13 cellular contexts compared by ENCODE assay signal in genomic region chr1:232047473-232047872, GRCh38.
A peak's percentile ranks its signal among the peaks of the same experiment; 100 is the strongest.
DNase-seq lines count a peak whose midpoint lies in the region; ATAC-seq and TF ChIP-seq lines count a peak whose summit lies in the region.
"Had no signal": no experiment of that assay in that cellular context is flagged by ENCODE, and none has a peak within 500 bp of the region (broad histone marks: within the 10 kb centered on the region; RNA-seq: fewer than 3 reads in every experiment).

No MANE protein-coding gene starts in this region.

- H2BK12ac ChIP-seq in H9 (ENCODE audit: insufficient read length, low read depth, low read length), result no peak overlapping the region

- H3K18ac ChIP-seq in H9 (ENCODE audit: insufficient read length, low read depth, low read length), result no peak overlapping the region

- H3K4me3 ChIP-seq in AG04450 (ENCODE audit: low read depth, low read length), result no peak overlapping the region
- H3K4me3 ChIP-seq in hepatocyte, result no peak overlapping the region
- H3K4me3 ChIP-seq: SJCRH30 had no signal

- peaks cover 6% of the 10 kb centered on the region for H3K27me3 Mint-ChIP-seq in H9 (ENCODE audit: low read depth)

- no peaks in the 10 kb centered on the region for H3K79me1 ChIP-seq in H9 (ENCODE audit: insufficient read depth, low read depth, low read length, poor library complexity, severe bottlenecking)

- no peaks in the 10 kb centered on the region for H3K23me2 ChIP-seq in H9 (ENCODE audit: insufficient read length, low read depth, low read length, poor library complexity, severe bottlenecking)

- no peaks in the 10 kb centered on the region for H3K36me3 ChIP-seq in hepatocyte (replicated peaks; ENCODE audit: insufficient read depth, low read depth)
- H3K36me3 ChIP-seq: SJCRH30 had no signal

- no peak overlapping the region for H2AFZ ChIP-seq in H9 (ENCODE audit: low read length)
- H2AFZ ChIP-seq in hepatocyte, result no peak overlapping the region

- CTCF ChIA-PET in AG04450 (lab: Charles Lee), result interaction anchor here (0.5 to 1.2 kb wide), 2 partner anchors 15 to 157 kb away, joined by 3 read pairs; no protein-coding TSS in a partner anchor

- no peak overlapping the region for H3K9ac ChIP-seq in H9 (ENCODE audit: extremely low read depth, insufficient read length, low read length)

- POLR2A ChIA-PET in AG04450 (lab: Yijun Ruan, JAX), result no interaction called here

- WGBS in H9 (ENCODE audit: extremely low coverage, insufficient read length, low lambda C conversion rate), result no CpG with 5 or more reads among the region's 2 CpGs
- 79% methylated on average over 2 of the region's 2 CpGs for WGBS in hepatocyte (ENCODE audit: low lambda C conversion rate, missing lambda C conversion rate)

- no peak overlapping the region for H3K56ac ChIP-seq in H9 (ENCODE audit: insufficient read length, low read depth, low read length)

- no peak overlapping the region for H3K4me3 Mint-ChIP-seq in H9

- no peak overlapping the region for H3K4ac ChIP-seq in H9 (ENCODE audit: low read depth, low read length)

- H3K9me3 ChIP-seq in AG04450 (ENCODE audit: control insufficient read depth, insufficient read depth, low read length) (no peaks in the 10 kb centered on the region), H9 (ENCODE audit: control insufficient read depth, low read depth, low read length) (no peaks in the 10 kb centered on the region), hepatocyte (ENCODE audit: low read depth) (no peaks in the 10 kb centered on the region)
- H3K9me3 ChIP-seq: SJCRH30 had no signal

- peaks cover 21 to 26% of the 10 kb centered on the region in 2 experiments for H3K4me1 Mint-ChIP-seq in H9

- H2BK20ac ChIP-seq in H9 (ENCODE audit: low read depth, low read length, poor library complexity, severe bottlenecking), result no peak overlapping the region

- H4K20me1 ChIP-seq in H9 (ENCODE audit: control insufficient read depth, insufficient read depth, insufficient read length), result no peaks in the 10 kb centered on the region
- H4K20me1 ChIP-seq in hepatocyte (ENCODE audit: insufficient read depth, poor library complexity, severe bottlenecking), result no peaks in the 10 kb centered on the region

- H3K27me3 ChIP-seq in AG04450 (ENCODE audit: control insufficient read depth, insufficient read depth, low read length) (no peaks in the 10 kb centered on the region), H9 (ENCODE audit: insufficient read depth, low read length) (no peaks in the 10 kb centered on the region), hepatocyte (no peaks in the 10 kb centered on the region)
- H3K27me3 ChIP-seq: SJCRH30 had no signal

- H3K79me2 ChIP-seq in H9 (ENCODE audit: insufficient read depth, low read length) (no peaks in the 10 kb centered on the region), hepatocyte (no peaks in the 10 kb centered on the region)

- H3K9me3 Mint-ChIP-seq in H9, result no peaks in the 10 kb centered on the region

- no peak overlapping the region for H3K14ac ChIP-seq in H9 (ENCODE audit: insufficient read depth, low read length)

- H3K4me1 ChIP-seq in H9 (ENCODE audit: insufficient read depth, low read length) (peaks cover 14% of the 10 kb centered on the region; the same call in 1 of the 2 replicates), hepatocyte (ENCODE audit: insufficient read depth) (no peaks in the 10 kb centered on the region)
- H3K4me1 ChIP-seq: SJCRH30 had no signal

- no peaks in the 10 kb centered on the region; a peak in 1 of 7 replicates for H3K36me3 Mint-ChIP-seq in H9 (ENCODE audit: insufficient read depth in 1 of 3, low read depth in 3 of 3)

- no peak overlapping the region for H3K23ac ChIP-seq in H9 (ENCODE audit: insufficient read length, low read depth, low read length)

- H4K8ac ChIP-seq in H9 (replicated peaks; ENCODE audit: insufficient read length, low read depth, low read length), result no peak overlapping the region

- H2BK5ac ChIP-seq in H9 (ENCODE audit: insufficient read length, low read length), result no peak overlapping the region

- H3K9me2 ChIP-seq in hepatocyte (replicated peaks; ENCODE audit: insufficient read depth), result no peaks in the 10 kb centered on the region

- H2AK5ac ChIP-seq in H9 (ENCODE audit: insufficient read length, low read length), result no peak overlapping the region

- no peak for ATAC-seq in GM18909 (IDR thresholded peaks at IDR 0.05; ENCODE audit: poor library complexity, unreplicated experiment)
- no peak for ATAC-seq in GM21786 (IDR thresholded peaks at IDR 0.05; ENCODE audit: unreplicated experiment)
- ATAC-seq: left ventricle myocardium superior had no signal

- H2BK120ac ChIP-seq in H9 (ENCODE audit: low read depth, low read length, poor library complexity, severe bottlenecking), result no peak overlapping the region

- TF ChIP-seq CTCF in AG04450 (IDR thresholded peaks at IDR 0.05; ENCODE audit: low read depth, low read length) (0 out of 2 replicates have a peak, but pooled peaks have one; percentile 15), H9 (conservative IDR thresholded peaks at IDR 0.05) (peak; percentile 51; the same call in 2 of the 3 replicates), hepatocyte (IDR thresholded peaks at IDR 0.05; ENCODE audit: poor library complexity) (peak; percentile 14)

- H3K27ac ChIP-seq in AG04450 (ENCODE audit: low read depth, low read length) (no peak overlapping the region), H9 (ENCODE audit: insufficient read length, low read depth, low read length) (no peak overlapping the region), hepatocyte (no peak overlapping the region)
- H3K27ac ChIP-seq: SJCRH30 had no signal

- no peak overlapping the region for H4K91ac ChIP-seq in H9 (ENCODE audit: insufficient read length, low read depth, low read length)

- H2BK15ac ChIP-seq in H9 (ENCODE audit: low read depth, low read length), result no peak overlapping the region

- DNase-seq in AG04450 (ENCODE audit: low read depth, low spot score) (no peak), H9 (no peak), SW480 (ENCODE audit: low spot score) (peak; percentile 9), hepatocyte (ENCODE audit: low spot score) (no peak), NCI-H1694 (lab: John Stamatoyannopoulos, UW) (no peak), pons (ENCODE audit: low spot score) (no peak)
- DNase-seq: activated T-cell treated with anti-CD3 and anti-CD28 coated beads, Interleukin-2, amount 50 U/mL, for 1 hour; left ventricle myocardium superior; NCI-H510A; SJCRH30; substantia nigra had no signal

- H3K27ac Mint-ChIP-seq in H9, result no peak overlapping the region

- H3T11ph ChIP-seq in H9 (ENCODE audit: low read length), result no peak overlapping the region

- no peak overlapping the region for H4K5ac ChIP-seq in H9 (ENCODE audit: insufficient read length, low read depth, low read length)

- H3K4me2 ChIP-seq in H9 (ENCODE audit: insufficient read depth, insufficient read length, low read length), result no peak overlapping the region
- no peak overlapping the region for H3K4me2 ChIP-seq in hepatocyte
